10 cellular contexts compared by ENCODE assay signal in the genomic region with DNA sequence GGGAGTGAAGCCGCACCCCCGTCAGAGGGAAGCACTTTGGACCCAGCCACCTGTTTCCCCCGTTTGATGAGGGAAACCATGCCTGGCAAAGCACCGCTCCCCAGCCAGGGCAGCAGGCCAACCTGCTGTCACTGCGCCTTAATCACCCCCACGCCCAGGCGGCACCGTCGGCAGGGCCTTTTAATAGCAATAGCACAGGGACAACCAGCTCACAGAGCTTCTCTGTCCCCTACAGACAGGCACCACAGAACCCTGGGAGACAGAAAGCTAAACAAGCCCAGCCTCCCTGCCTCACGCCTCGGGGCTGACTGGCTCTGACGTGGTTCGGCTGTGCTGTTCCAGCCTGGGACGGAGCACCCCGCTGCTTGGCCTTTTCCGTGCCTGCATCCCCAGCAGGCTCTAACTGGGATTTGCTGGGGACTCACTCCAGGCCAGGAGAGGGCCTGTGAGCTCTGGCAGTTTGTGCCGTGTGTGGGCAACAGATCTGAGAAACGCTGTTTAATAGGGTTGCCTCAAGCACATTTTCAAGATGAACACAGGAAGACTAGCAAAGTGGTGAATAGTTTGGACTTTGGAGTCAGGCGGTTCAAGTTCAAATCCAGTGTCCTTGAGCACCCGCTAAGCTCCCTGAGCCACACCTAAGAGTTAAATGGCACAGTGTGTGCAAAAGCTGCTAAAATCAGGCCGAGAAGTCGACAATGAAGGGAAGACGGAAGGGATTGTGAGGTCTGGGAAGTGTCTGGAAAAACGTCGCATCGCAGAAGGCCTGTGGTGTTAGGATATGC.
A peak's percentile ranks its signal among the peaks of the same experiment; 100 is the strongest.
DNase-seq lines count a peak whose midpoint lies in the region; ATAC-seq and TF ChIP-seq lines count a peak whose summit lies in the region.
"Had no signal": no experiment of that assay in that cellular context is flagged by ENCODE, and none has a peak within 500 bp of the region (broad histone marks: within the 10 kb centered on the region; RNA-seq: fewer than 3 reads in every experiment).

No MANE protein-coding gene starts in this region.

- ATAC-seq in HG02798 (IDR thresholded peaks at IDR 0.05; ENCODE audit: poor library complexity, unreplicated experiment) (no peak), HG03342 (IDR thresholded peaks at IDR 0.05; ENCODE audit: unreplicated experiment) (no peak)
- ATAC-seq: activated T-cell treated with anti-CD3 and anti-CD28 coated beads, Interleukin-2, amount 50 U/mL, for 4 hours had no signal

- H3K4me1 Mint-ChIP-seq in nephron progenitor cell (peaks cover 43% of the 10 kb centered on the region), mesothelial cell of epicardium (peaks cover 5% of the 10 kb centered on the region)

- H3K9ac ChIP-seq in duodenal mucosa (ENCODE audit: low read depth in 1 of 2, low read length in 2 of 2), result peak overlapping the region; percentile 1 to 51

- DNase-seq in DMS79 (lab: John Stamatoyannopoulos, UW), result peak; percentile 12
- DNase-seq in NCI-H2081 treated with DMSO at 0.1 percent for 48 hours (lab: John Stamatoyannopoulos, UW), result peak; percentile 29
- DNase-seq in nephron progenitor cell, result no peak
- DNase-seq in mesothelial cell of epicardium (ENCODE audit: low spot score in 2 of 2, unreplicated experiment in 2 of 2), result no peak
- DNase-seq in activated CD8-positive, alpha-beta memory T cell treated with anti-CD3 and anti-CD28 coated beads, Interleukin-2, amount 50 U/mL, for 48 hours, result no peak
- DNase-seq: activated T-cell treated with anti-CD3 and anti-CD28 coated beads, Interleukin-2, amount 50 U/mL, for 4 hours; DND-41 had no signal

- peak overlapping the region; percentile 76 for H3K27ac ChIP-seq in duodenal mucosa (ENCODE audit: low read depth, low read length)

- no peak overlapping the region for H3K4me3 Mint-ChIP-seq in nephron progenitor cell
- no peak overlapping the region for H3K4me3 Mint-ChIP-seq in mesothelial cell of epicardium
- H3K4me3 Mint-ChIP-seq: activated T-cell treated with anti-CD3 and anti-CD28 coated beads, Interleukin-2, amount 50 U/mL, for 4 hours had no signal

- peak overlapping the region; percentile 0 to 44 for H3K4me3 ChIP-seq in duodenal mucosa (ENCODE audit: low read depth in 1 of 2, low read length in 2 of 2)

- H3K27me3 Mint-ChIP-seq in nephron progenitor cell (ENCODE audit: low read depth, poor library complexity) (peaks cover 7% of the 10 kb centered on the region), mesothelial cell of epicardium (ENCODE audit: low read depth) (peaks cover 51% of the 10 kb centered on the region)

- H3K36me3 Mint-ChIP-seq in nephron progenitor cell (ENCODE audit: low read depth) (no peaks in the 10 kb centered on the region), mesothelial cell of epicardium (no peaks in the 10 kb centered on the region)

- no peak for TF ChIP-seq CTCF in nephron progenitor cell (IDR thresholded peaks at IDR 0.05)
- TF ChIP-seq CTCF in mesothelial cell of epicardium (IDR thresholded peaks at IDR 0.05; ENCODE audit: unreplicated experiment), result no peak

- H3K36me3 ChIP-seq in duodenal mucosa (ENCODE audit: control insufficient read depth in 1 of 2, insufficient read depth in 2 of 2, low read length in 2 of 2), result no peaks in the 10 kb centered on the region

- H3K9me3 ChIP-seq in duodenal mucosa (ENCODE audit: control insufficient read depth in 1 of 2, low read length in 2 of 2), result no peaks in the 10 kb centered on the region

- H3K27ac Mint-ChIP-seq in nephron progenitor cell (peak overlapping the region; percentile 13), mesothelial cell of epicardium (no peak overlapping the region)

- H3K4me1 ChIP-seq in duodenal mucosa (ENCODE audit: control insufficient read depth in 1 of 2, insufficient read depth in 2 of 2, low read length in 2 of 2), result peaks cover 22% of the 10 kb centered on the region in 2 donors

- H3K27me3 ChIP-seq in duodenal mucosa (ENCODE audit: control insufficient read depth in 1 of 2, insufficient read depth in 2 of 2, low read length in 2 of 2), result no peaks in the 10 kb centered on the region

- H3K9me3 Mint-ChIP-seq in nephron progenitor cell (peaks cover 3% of the 10 kb centered on the region), mesothelial cell of epicardium (no peaks in the 10 kb centered on the region)
- H3K9me3 Mint-ChIP-seq: activated T-cell treated with anti-CD3 and anti-CD28 coated beads, Interleukin-2, amount 50 U/mL, for 4 hours had no signal

Comparison
In these comparisons a context has a peak if more than half of its experiments do, and no peak if none do; other contexts are left out.
1. DNase-seq: peak in DMS79 (single experiment) and NCI-H2081 treated with DMSO at 0.1 percent for 48 hours (single experiment); none in nephron progenitor cell (single experiment), mesothelial cell of epicardium (0 of 2) and activated CD8-positive, alpha-beta memory T cell treated with anti-CD3 and anti-CD28 coated beads, Interleukin-2, amount 50 U/mL, for 48 hours (single experiment).